In genomic region chr4:88599298-88599697, GRCh38 we compare ENCODE assay signal across 10 cellular contexts. TPM values are rescaled to one million over a fixed set of nuclear protein-coding genes. Genes with fewer than 3 reads are reported as not detected.
DNase-seq lines count a peak whose midpoint lies in the region; ATAC-seq and TF ChIP-seq lines count a peak whose summit lies in the region.
"Had no signal": no experiment of that assay in that cellular context is flagged by ENCODE, and none has a peak within 500 bp of the region (broad histone marks: within the 10 kb centered on the region; RNA-seq: fewer than 3 reads in every experiment).

No MANE protein-coding gene starts in this region.

- ATAC-seq in HG03432 (IDR thresholded peaks at IDR 0.05; ENCODE audit: unreplicated experiment): no peak
- no peak for ATAC-seq in HG03025 (IDR thresholded peaks at IDR 0.05; ENCODE audit: low FRiP score, unreplicated experiment)

- peaks cover 5% of the 10 kb centered on the region for H3K36me3 ChIP-seq in rectal smooth muscle tissue (ENCODE audit: control insufficient read depth, insufficient read depth, low read length)

- no peaks in the 10 kb centered on the region for H3K27me3 ChIP-seq in rectal smooth muscle tissue (ENCODE audit: control insufficient read depth, insufficient read depth, low read length)

- no peak for TF ChIP-seq CTCF in fibroblast of mammary gland (conservative IDR thresholded peaks at IDR 0.05; ENCODE audit: control insufficient read depth, insufficient read depth, low read depth, low read length)

- in situ Hi-C loops in SK-MEL-5 (cut with HindIII; ENCODE audit: low pct_unique_long_range_greater_than_20kb, low sequenced_read_pairs): no loop called here

- H3K27ac ChIP-seq in rectal smooth muscle tissue (ENCODE audit: low read depth, low read length): peak overlapping the region; percentile 50
- H3K27ac ChIP-seq: RWPE1 had no signal

- DNase-seq in COLO829 (ENCODE audit: low spot score): peak; percentile 46
- DNase-seq in SK-MEL-5 (ENCODE audit: low read depth, low spot score): peak; percentile 26
- DNase-seq in fibroblast of mammary gland (ENCODE audit: low read depth): peak; percentile 60
- no peak for DNase-seq in ureter (ENCODE audit: low spot score)
- DNase-seq in CD1c-positive myeloid dendritic cell (ENCODE audit: extremely low spot score): no peak
- DNase-seq: NCI-H1092 had no signal

- H3K4me1 ChIP-seq in rectal smooth muscle tissue (ENCODE audit: control insufficient read depth, insufficient read depth, low read length): peaks cover 19% of the 10 kb centered on the region

- H3K4me3 ChIP-seq in fibroblast of mammary gland (ENCODE audit: control insufficient read depth, low read depth, low read length) (no peak overlapping the region), rectal smooth muscle tissue (ENCODE audit: low read length) (no peak overlapping the region)

- H3K9ac ChIP-seq in rectal smooth muscle tissue (ENCODE audit: low read length): no peak overlapping the region

RNA-seq across cellular contexts. Expression of gene HERC3, which starts 7.0 kb away (rescaled TPM):
- 3.0 and 5.4 TPM in 2 replicates for total RNA-seq in SK-MEL-5 (2014; rRNA removed; shearing (Covaris generic))
- polyA plus RNA-seq in SK-MEL-5 (2015; cell fraction: cytosol; rRNA removed): 7.1 and 10.5 TPM in 2 replicates
- polyA plus RNA-seq in SK-MEL-5 (2015; cell fraction: nucleus; rRNA removed): 5.4 and 5.9 TPM in 2 replicates
- 34.6 TPM for total RNA-seq in ureter

Comparison
In these comparisons a context has a peak if more than half of its experiments do, and no peak if none do; other contexts are left out.
1. DNase-seq: peak in COLO829 (single experiment), SK-MEL-5 (single experiment) and fibroblast of mammary gland (single experiment); none in ureter (single experiment) and CD1c-positive myeloid dendritic cell (single experiment).